19 cellular contexts compared by ENCODE assay signal in genomic region chr22:17954860-17955587, GRCh38.
A peak's percentile ranks its signal among the peaks of the same experiment; 100 is the strongest.
DNase-seq lines count a peak whose midpoint lies in the region; ATAC-seq and TF ChIP-seq lines count a peak whose summit lies in the region.
"Had no signal": no experiment of that assay in that cellular context is flagged by ENCODE, and none has a peak within 500 bp of the region (broad histone marks: within the 10 kb centered on the region; RNA-seq: fewer than 3 reads in every experiment).

No MANE protein-coding gene starts in this region.

- ATAC-seq in heart right ventricle (no peak), GM18867 (IDR thresholded peaks at IDR 0.05; ENCODE audit: unreplicated experiment) (no peak)

- H2BK120ac ChIP-seq in mesendoderm (ENCODE audit: low read depth, low read length): no peak overlapping the region

- H3K4me1 ChIP-seq in mesendoderm (ENCODE audit: control insufficient read depth, low read depth, low read length) (no peaks in the 10 kb centered on the region), heart right ventricle (peaks cover 4 to 54% (median 35%) of the 10 kb centered on the region in 9 donors)
- H3K4me1 ChIP-seq: HAP-1 had no signal

- H4K8ac ChIP-seq in mesendoderm (ENCODE audit: low read depth, low read length): no peak overlapping the region

- no peak overlapping the region for H3K9ac ChIP-seq in mesendoderm (ENCODE audit: low read length)
- H3K9ac ChIP-seq: BLaER1 had no signal

- peaks cover 56% of the 10 kb centered on the region for H3K4me1 Mint-ChIP-seq in brain

- no peaks in the 10 kb centered on the region for H3K27me3 ChIP-seq in mesendoderm (ENCODE audit: insufficient read depth, low read length, poor library complexity)
- no peaks in the 10 kb centered on the region for H3K27me3 ChIP-seq in heart right ventricle
- H3K27me3 ChIP-seq: BLaER1 had no signal

- peaks cover 8% of the 10 kb centered on the region for H3K79me2 ChIP-seq in mesendoderm (ENCODE audit: control insufficient read depth, insufficient read depth, low read length)

- H3K9me3 ChIP-seq in heart right ventricle: no peaks in the 10 kb centered on the region
- H3K9me3 ChIP-seq: BLaER1, HAP-1 had no signal

- no peak overlapping the region for H3K4me2 ChIP-seq in mesendoderm (ENCODE audit: low read length)
- H3K4me2 ChIP-seq: BLaER1 had no signal

- peaks cover 19% of the 10 kb centered on the region for H3K36me3 Mint-ChIP-seq in brain

- H4K5ac ChIP-seq in mesendoderm (ENCODE audit: low read length): no peak overlapping the region

- no peak overlapping the region for H2AK5ac ChIP-seq in mesendoderm (ENCODE audit: low read length)

- TF ChIP-seq CTCF in brain (conservative IDR thresholded peaks at IDR 0.05): no peak
- no peak for TF ChIP-seq CTCF in heart right ventricle (IDR thresholded peaks at IDR 0.05)

- no peaks in the 10 kb centered on the region for H3K27me3 Mint-ChIP-seq in brain
- H3K27me3 Mint-ChIP-seq: activated CD4-positive, alpha-beta memory T cell treated with anti-CD3 and anti-CD28 coated beads for 36 hours had no signal

- H3K36me3 ChIP-seq in mesendoderm (ENCODE audit: control insufficient read depth, insufficient read depth, low read length) (no peaks in the 10 kb centered on the region), heart right ventricle (no peaks in the 10 kb centered on the region)
- H3K36me3 ChIP-seq: HAP-1 had no signal

- H3K56ac ChIP-seq in mesendoderm (ENCODE audit: low read length): no peak overlapping the region

- H3K4ac ChIP-seq in mesendoderm (ENCODE audit: low read depth, low read length): no peak overlapping the region

- H3K4me3 Mint-ChIP-seq in brain: peak overlapping the region in 1 of 5 experiments; percentile 3
- H3K4me3 Mint-ChIP-seq: activated CD4-positive, alpha-beta memory T cell treated with anti-CD3 and anti-CD28 coated beads for 36 hours; T-helper 1 cell treated with Interleukin-12 subunit alpha and Interleukin-12 subunit beta and Interleukin-4 antibody, amounts not matched to agents 30 μg/mL and 1 μg/mL, for 36 hours had no signal

- H2BK5ac ChIP-seq in mesendoderm (ENCODE audit: low read length): no peak overlapping the region

- no peak overlapping the region for H3K27ac ChIP-seq in mesendoderm (ENCODE audit: low read depth, low read length)
- H3K27ac ChIP-seq in substantia nigra (ENCODE audit: low read depth, low read length, poor library complexity, severe bottlenecking): peak overlapping the region; percentile 16
- H3K27ac ChIP-seq in heart right ventricle: no peak overlapping the region
- H3K27ac ChIP-seq: BLaER1 had no signal

- H3K79me1 ChIP-seq in mesendoderm (ENCODE audit: low read length): peaks cover 29% of the 10 kb centered on the region

- H3K23ac ChIP-seq in mesendoderm (ENCODE audit: low read length): no peak overlapping the region

- WGBS in mesendoderm (ENCODE audit: extremely low coverage, insufficient coverage, low lambda C conversion rate): no CpG with 5 or more reads among the region's 8 CpGs
- 89% methylated on average over 8 of the region's 8 CpGs for WGBS in heart right ventricle, 2 donors

- no peaks in the 10 kb centered on the region for H3K9me3 Mint-ChIP-seq in brain
- H3K9me3 Mint-ChIP-seq: activated CD4-positive, alpha-beta memory T cell treated with anti-CD3 and anti-CD28 coated beads for 36 hours; T-helper 1 cell treated with Interleukin-12 subunit alpha and Interleukin-12 subunit beta and Interleukin-4 antibody, amounts not matched to agents 30 μg/mL and 1 μg/mL, for 36 hours had no signal

- intact Hi-C loops in heart right ventricle (cut with DNase I): loop anchor here in 1 of 10 donors (5.0 kb wide), 1 partner anchor 43 kb away; no protein-coding TSS in a partner anchor

- H3K4me3 ChIP-seq in mesendoderm (ENCODE audit: low read length) (no peak overlapping the region), heart right ventricle (no peak overlapping the region)
- H3K4me3 ChIP-seq: BLaER1, HAP-1 had no signal

- DNase-seq in NCI-H2171 treated with DMSO at 0.1 percent for 48 hours (lab: John Stamatoyannopoulos, UW) (peak; percentile 58), NCI-H2171 (lab: John Stamatoyannopoulos, UW) (no peak), mesendoderm (peak; percentile 35), substantia nigra (lab: John Stamatoyannopoulos, UW) (no peak), mucosa of gallbladder (ENCODE audit: low spot score) (no peak), heart right ventricle (no peak)
- DNase-seq: activated CD4-positive, alpha-beta memory T cell treated with anti-CD3 and anti-CD28 coated beads for 36 hours; activated naive CD4-positive, alpha-beta T cell; activated T-cell treated with anti-CD3 and anti-CD28 coated beads for 4 hours; amniotic stem cell; effector CD8-positive, alpha-beta T cell; GDM1; NCI-H187 treated with DMSO at 0.1 percent for 48 hours; stimulated activated naive CD4-positive, alpha-beta T cell had no signal

- peak overlapping the region; percentile 6 to 96 (median 67) for H3K27ac Mint-ChIP-seq in brain
- H3K27ac Mint-ChIP-seq: activated CD4-positive, alpha-beta memory T cell treated with anti-CD3 and anti-CD28 coated beads for 36 hours; T-helper 1 cell treated with Interleukin-12 subunit alpha and Interleukin-12 subunit beta and Interleukin-4 antibody, amounts not matched to agents 30 μg/mL and 1 μg/mL, for 36 hours had no signal

- H2BK15ac ChIP-seq in mesendoderm (replicated peaks; ENCODE audit: low read depth): no peak overlapping the region

- no peak overlapping the region for H3K18ac ChIP-seq in mesendoderm (ENCODE audit: low read length)

Comparison
In these comparisons a context has a peak if more than half of its experiments do, and no peak if none do; other contexts are left out.
1. DNase-seq: peak in NCI-H2171 treated with DMSO at 0.1 percent for 48 hours (single experiment) and mesendoderm (single experiment); none in NCI-H2171 (single experiment), substantia nigra (0 of 49), mucosa of gallbladder (single experiment) and heart right ventricle (0 of 2).